ENCODE assay signal across 27 cellular contexts in the genomic region with DNA sequence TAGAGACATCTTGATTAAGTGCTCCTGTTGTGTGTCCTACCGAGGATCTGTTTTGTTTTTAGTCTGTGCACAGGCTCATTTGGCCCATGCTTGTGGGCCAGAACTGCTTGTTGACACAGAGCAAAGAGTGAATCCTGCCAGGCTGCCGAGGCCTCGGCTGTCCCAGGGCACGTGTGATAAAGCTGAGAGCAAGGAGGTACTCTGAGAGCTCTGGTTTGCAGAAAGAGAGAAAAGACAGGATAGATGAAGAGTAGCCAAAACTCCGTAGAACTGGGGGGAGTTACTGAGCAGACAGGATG.
DNase-seq lines count a peak whose midpoint lies in the region; ATAC-seq and TF ChIP-seq lines count a peak whose summit lies in the region.
"Had no signal": no experiment of that assay in that cellular context is flagged by ENCODE, and none has a peak within 500 bp of the region (broad histone marks: within the 10 kb centered on the region; RNA-seq: fewer than 3 reads in every experiment).

No MANE protein-coding gene starts in this region.

- peaks cover 27% of the 10 kb centered on the region for H4K20me1 ChIP-seq in DND-41 (ENCODE audit: insufficient read depth, low read length)

- WGBS in aorta, 2 donors = 27 to 32% methylated on average over 5 of the region's 5 CpGs

- no peaks in the 10 kb centered on the region for H3K27me3 ChIP-seq in DND-41 (ENCODE audit: insufficient read depth, low read length, poor library complexity)
- H3K27me3 ChIP-seq in aorta (ENCODE audit: control insufficient read depth in 1 of 2, insufficient read depth in 2 of 2, low read length in 1 of 2) = no peaks in the 10 kb centered on the region

- H2AFZ ChIP-seq in DND-41 (ENCODE audit: low read depth, low read length) = no peak overlapping the region

- H3K79me2 ChIP-seq in DND-41 (ENCODE audit: insufficient read depth, low read length) = peaks cover 91% of the 10 kb centered on the region

- intact Hi-C loops in posterior vena cava (cut with DNase I) = no loop called here
- intact Hi-C loops in aorta (cut with DNase I) = loop anchor here in 1 of 2 donors (10.0 kb wide), 1 partner anchor 64 kb away; no protein-coding TSS in a partner anchor
- intact Hi-C loops in activated CD8-positive, alpha-beta T cell treated with anti-CD3 and anti-CD28 coated beads for 36 hours (cut with micrococcal nuclease) = loop anchor here (10.0 kb wide), 1 partner anchor 254 kb away; no protein-coding TSS in a partner anchor

- no peak overlapping the region for H3K4me2 ChIP-seq in DND-41 (ENCODE audit: insufficient read depth, low read length)

- H3K4me1 ChIP-seq in DND-41 (ENCODE audit: insufficient read depth, low read length) = no peaks in the 10 kb centered on the region
- no peaks in the 10 kb centered on the region for H3K4me1 ChIP-seq in aorta (ENCODE audit: control insufficient read depth in 1 of 2, insufficient read depth in 2 of 2, low read length in 2 of 2)

- no peak overlapping the region for H3K9ac ChIP-seq in DND-41 (ENCODE audit: low read depth, low read length)

- peaks cover 14% of the 10 kb centered on the region for H3K9me3 ChIP-seq in DND-41 (ENCODE audit: insufficient read depth, low read length, severe bottlenecking)
- H3K9me3 ChIP-seq in aorta (ENCODE audit: control insufficient read depth, low read length) = no peaks in the 10 kb centered on the region
- H3K9me3 ChIP-seq: mucosa of descending colon had no signal

- H3K27me3 Mint-ChIP-seq in chondrocyte (ENCODE audit: low read depth) = no peaks in the 10 kb centered on the region
- no peaks in the 10 kb centered on the region for H3K27me3 Mint-ChIP-seq in activated CD8-positive, alpha-beta memory T cell treated with anti-CD3 and anti-CD28 coated beads, Interleukin-2, amount 10 ng/mL, durations not matched to agents 7 days and 5 days
- H3K27me3 Mint-ChIP-seq in activated CD8-positive, alpha-beta T cell treated with anti-CD3 and anti-CD28 coated beads for 36 hours = no peaks in the 10 kb centered on the region
- H3K27me3 Mint-ChIP-seq: activated CD4-positive, alpha-beta T cell treated with anti-CD3 and anti-CD28 coated beads, Interleukin-2, amount 10 ng/mL, durations not matched to agents 24 days and 14 days had no signal

- no peak for DNase-seq in DND-41
- DNase-seq in chondrocyte (ENCODE audit: low spot score) = peak; percentile 40
- DNase-seq in islet precursor cell = peak; percentile 19
- DNase-seq in posterior vena cava (ENCODE audit: low spot score) = peak; percentile 63
- no peak for DNase-seq in activated CD8-positive, alpha-beta memory T cell treated with anti-CD3 and anti-CD28 coated beads, Interleukin-2, amount 10 ng/mL, durations not matched to agents 7 days and 5 days
- no peak for DNase-seq in aorta
- no peak for DNase-seq in activated CD8-positive, alpha-beta T cell treated with anti-CD3 and anti-CD28 coated beads for 36 hours
- DNase-seq: activated CD4-positive, alpha-beta T cell treated with anti-CD3 and anti-CD28 coated beads, Interleukin-2, amount 10 ng/mL, durations not matched to agents 24 days and 14 days; activated naive CD4-positive, alpha-beta T cell treated with Interleukin-2 at 50 U/mL for 16 hours; activated T-cell treated with anti-CD3 and anti-CD28 coated beads, Interleukin-2, amount 50 U/mL, for 72 hours; amygdala; COR-L47; dermis blood vessel endothelial cell; DMS79; GF-D8; HCEC 1CT; mucosa of descending colon; NCI-H1048; NCI-H1694; NCI-H524 treated with DMSO at 0.1 percent for 48 hours; SHP77 treated with DMSO at 0.1 percent for 48 hours; T-helper 9 cell; trophoblast cell had no signal

- H3K36me3 Mint-ChIP-seq in chondrocyte (ENCODE audit: low read depth) = peaks cover 3% of the 10 kb centered on the region
- no peaks in the 10 kb centered on the region for H3K36me3 Mint-ChIP-seq in activated CD8-positive, alpha-beta memory T cell treated with anti-CD3 and anti-CD28 coated beads, Interleukin-2, amount 10 ng/mL, durations not matched to agents 7 days and 5 days
- peaks cover 19% of the 10 kb centered on the region for H3K36me3 Mint-ChIP-seq in activated CD8-positive, alpha-beta T cell treated with anti-CD3 and anti-CD28 coated beads for 36 hours (ENCODE audit: low read depth)

- ATAC-seq in DND-41 (ENCODE audit: insufficient read depth, low read depth) (no peak), aorta (ENCODE audit: low FRiP score) (no peak)
- no peak for ATAC-seq in activated CD8-positive, alpha-beta memory T cell treated with anti-CD3 and anti-CD28 coated beads, Interleukin-2, amount 10 ng/mL, durations not matched to agents 7 days and 5 days
- ATAC-seq in activated CD8-positive, alpha-beta T cell treated with anti-CD3 and anti-CD28 coated beads for 36 hours = no peak
- ATAC-seq: activated T-cell treated with anti-CD3 and anti-CD28 coated beads, Interleukin-2, amount 50 U/mL, for 72 hours had no signal

- H3K36me3 ChIP-seq in DND-41 (ENCODE audit: insufficient read depth, low read length) (peaks cover 40% of the 10 kb centered on the region), aorta (ENCODE audit: control insufficient read depth in 1 of 2, insufficient read depth in 2 of 2, low read length in 1 of 2) (no peaks in the 10 kb centered on the region)

- TF ChIP-seq CTCF in DND-41 (IDR thresholded peaks at IDR 0.05; ENCODE audit: borderline replicate concordance, extremely low read depth, low read length, poor library complexity, severe bottlenecking) (no peak), chondrocyte (IDR thresholded peaks at IDR 0.05) (no peak)
- TF ChIP-seq CTCF in activated CD8-positive, alpha-beta T cell treated with anti-CD3 and anti-CD28 coated beads for 36 hours (IDR thresholded peaks at IDR 0.05) = no peak

- H3K4me3 Mint-ChIP-seq in chondrocyte (ENCODE audit: unreplicated experiment) = no peak overlapping the region
- no peak overlapping the region for H3K4me3 Mint-ChIP-seq in activated CD8-positive, alpha-beta memory T cell treated with anti-CD3 and anti-CD28 coated beads, Interleukin-2, amount 10 ng/mL, durations not matched to agents 7 days and 5 days
- no peak overlapping the region for H3K4me3 Mint-ChIP-seq in activated CD8-positive, alpha-beta T cell treated with anti-CD3 and anti-CD28 coated beads for 36 hours
- H3K4me3 Mint-ChIP-seq: activated CD4-positive, alpha-beta T cell treated with anti-CD3 and anti-CD28 coated beads, Interleukin-2, amount 10 ng/mL, durations not matched to agents 24 days and 14 days; activated T-cell treated with anti-CD3 and anti-CD28 coated beads, Interleukin-2, amount 50 U/mL, for 72 hours; neural crest cell had no signal

- 0 out of 2 replicates have a peak overlapping the region, but pooled peaks have one; percentile 28 for H3K27ac ChIP-seq in DND-41 (ENCODE audit: low read length)
- H3K27ac ChIP-seq in aorta (ENCODE audit: low read depth in 1 of 2, low read length in 2 of 2) = no peak overlapping the region
- H3K27ac ChIP-seq: VCaP had no signal

- no peaks in the 10 kb centered on the region for H3K9me3 Mint-ChIP-seq in chondrocyte (ENCODE audit: low read depth)
- no peaks in the 10 kb centered on the region for H3K9me3 Mint-ChIP-seq in activated CD8-positive, alpha-beta memory T cell treated with anti-CD3 and anti-CD28 coated beads, Interleukin-2, amount 10 ng/mL, durations not matched to agents 7 days and 5 days (ENCODE audit: low read depth)
- peaks cover 3% of the 10 kb centered on the region for H3K9me3 Mint-ChIP-seq in activated CD8-positive, alpha-beta T cell treated with anti-CD3 and anti-CD28 coated beads for 36 hours
- H3K9me3 Mint-ChIP-seq: neural crest cell had no signal

- CTCF ChIA-PET in activated CD8-positive, alpha-beta memory T cell treated with anti-CD3 and anti-CD28 coated beads, Interleukin-2, amount 10 ng/mL, durations not matched to agents 7 days and 5 days (lab: Charles Lee) = no interaction called here
- CTCF ChIA-PET in activated CD8-positive, alpha-beta T cell treated with anti-CD3 and anti-CD28 coated beads for 36 hours (lab: Charles Lee) = no interaction called here

- POLR2A ChIA-PET in activated CD8-positive, alpha-beta T cell treated with anti-CD3 and anti-CD28 coated beads for 36 hours (lab: Charles Lee) = no interaction called here

- peaks cover 43% of the 10 kb centered on the region for H3K4me1 Mint-ChIP-seq in chondrocyte (ENCODE audit: low read depth)
- H3K4me1 Mint-ChIP-seq in activated CD8-positive, alpha-beta memory T cell treated with anti-CD3 and anti-CD28 coated beads, Interleukin-2, amount 10 ng/mL, durations not matched to agents 7 days and 5 days = no peaks in the 10 kb centered on the region
- H3K4me1 Mint-ChIP-seq in activated CD8-positive, alpha-beta T cell treated with anti-CD3 and anti-CD28 coated beads for 36 hours (ENCODE audit: low read depth) = peaks cover 20% of the 10 kb centered on the region
- H3K4me1 Mint-ChIP-seq: neural crest cell had no signal

- no peak overlapping the region for H3K27ac Mint-ChIP-seq in chondrocyte (ENCODE audit: unreplicated experiment)
- no peak overlapping the region for H3K27ac Mint-ChIP-seq in activated CD8-positive, alpha-beta memory T cell treated with anti-CD3 and anti-CD28 coated beads, Interleukin-2, amount 10 ng/mL, durations not matched to agents 7 days and 5 days
- H3K27ac Mint-ChIP-seq in activated CD8-positive, alpha-beta T cell treated with anti-CD3 and anti-CD28 coated beads for 36 hours = no peak overlapping the region
- H3K27ac Mint-ChIP-seq: activated CD4-positive, alpha-beta T cell treated with anti-CD3 and anti-CD28 coated beads, Interleukin-2, amount 10 ng/mL, durations not matched to agents 24 days and 14 days; activated T-cell treated with anti-CD3 and anti-CD28 coated beads, Interleukin-2, amount 50 U/mL, for 72 hours; progenitor cell of endocrine pancreas had no signal

- H3K4me3 ChIP-seq in DND-41 (ENCODE audit: low read depth in 1 of 2, low read length in 2 of 2) = no peak overlapping the region
- no peak overlapping the region for H3K4me3 ChIP-seq in aorta (ENCODE audit: low read length in 2 of 2)
- H3K4me3 ChIP-seq: lung, mucosa of descending colon had no signal

Comparison
In these comparisons a context has a peak if more than half of its experiments do, and no peak if none do; other contexts are left out.
1. DNase-seq: peak in chondrocyte (single experiment), islet precursor cell (single experiment) and posterior vena cava (single experiment); none in DND-41 (single experiment), activated CD8-positive, alpha-beta memory T cell treated with anti-CD3 and anti-CD28 coated beads, Interleukin-2, amount 10 ng/mL, durations not matched to agents 7 days and 5 days (single experiment), aorta (0 of 2) and activated CD8-positive, alpha-beta T cell treated with anti-CD3 and anti-CD28 coated beads for 36 hours (single experiment).